In the genomic region with DNA sequence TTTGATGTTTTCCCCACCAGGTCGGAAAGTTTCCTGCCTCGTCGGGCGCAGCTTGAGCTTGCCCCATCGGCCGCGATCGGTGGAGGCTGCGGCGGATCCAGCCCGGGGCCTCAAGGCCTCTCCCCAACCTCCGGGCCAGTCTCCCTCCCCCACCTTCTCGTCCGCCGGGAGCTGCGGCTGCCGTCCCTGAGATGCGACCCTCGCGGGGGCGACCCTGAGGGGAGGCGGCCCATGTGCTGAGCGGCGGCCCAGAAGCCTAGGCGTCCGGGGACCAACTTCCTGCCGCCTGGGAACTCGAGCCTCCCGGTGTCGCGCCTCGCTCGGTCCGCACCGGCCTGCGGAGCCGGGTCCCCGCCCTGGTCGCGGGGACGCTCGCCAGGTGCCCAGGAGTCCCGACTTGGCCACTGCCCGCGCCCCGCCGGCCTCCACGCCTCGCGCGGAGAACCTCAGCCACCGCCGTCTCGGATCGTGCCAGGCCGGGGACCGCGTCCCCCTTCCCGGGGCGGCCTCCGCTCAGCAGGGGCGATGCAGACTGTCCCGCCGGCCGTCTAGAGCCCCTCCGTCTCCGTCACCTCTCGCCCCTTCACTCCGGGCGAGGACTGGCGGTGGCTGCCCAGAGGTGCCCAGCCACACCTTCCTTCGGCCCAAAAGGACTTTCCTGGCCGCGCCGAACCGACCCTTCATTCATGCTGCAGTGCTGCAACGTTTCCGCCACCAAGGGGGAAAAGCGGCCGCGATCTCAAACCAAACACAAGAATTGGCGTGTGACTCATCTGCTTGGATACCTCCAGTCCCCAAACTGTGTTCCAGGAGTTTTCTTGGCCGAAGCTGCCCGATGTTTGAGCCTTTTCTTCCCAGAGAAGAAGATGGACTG, we compare ENCODE assay signal across 8 cellular contexts. TPM values are rescaled to one million over a fixed set of nuclear protein-coding genes. Genes with fewer than 3 reads are reported as not detected.
DNase-seq lines count a peak whose midpoint lies in the region; ATAC-seq and TF ChIP-seq lines count a peak whose summit lies in the region.

No MANE protein-coding gene starts in this region.

- POLR2A ChIA-PET in OCI-LY7 (lab: Charles Lee), result interaction anchor here (0.6 to 1.2 kb wide), 4 partner anchors 11 to 236 kb away, joined by 3 to 9 read pairs (median 4); no protein-coding TSS in a partner anchor

- no peak for TF ChIP-seq POLR2A in GM18505 (IDR thresholded peaks at IDR 0.05; ENCODE audit: borderline replicate concordance, extremely low read depth, insufficient read depth, insufficient read length)
- no peak for TF ChIP-seq POLR2A in transverse colon (IDR thresholded peaks at IDR 0.05)

- H3K9me2 ChIP-seq in OCI-LY7 (ENCODE audit: insufficient read depth, low read length), result no peaks in the 10 kb centered on the region

- H3K4me3 ChIP-seq in OCI-LY7 (ENCODE audit: low read depth, low read length, poor library complexity, severe bottlenecking), result peak overlapping the region; percentile 80
- H3K4me3 ChIP-seq in neuron (ENCODE audit: low read length), result peak overlapping the region; percentile 71
- peak overlapping the region; percentile 83 to 93 (median 93) for H3K4me3 ChIP-seq in transverse colon

- H3K27ac ChIP-seq in OCI-LY7 (ENCODE audit: low read depth, low read length, poor library complexity, severe bottlenecking), result peak overlapping the region; percentile 64
- peak overlapping the region; percentile 91 for H3K27ac ChIP-seq in foreskin keratinocyte
- peak overlapping the region; percentile 89 to 93 (median 92) for H3K27ac ChIP-seq in transverse colon

- WGBS in transverse colon (ENCODE audit: low coverage in 1 of 2), 2 donors, result 1% methylated on average over 32 of the region's 84 CpGs; no CpG with 5 or more reads in 1 of the 2 donors

- peaks cover 21% of the 10 kb centered on the region; the same call in 1 of the 2 replicates for H4K20me1 ChIP-seq in OCI-LY7 (ENCODE audit: insufficient read depth, low read length)

- H3K27me3 ChIP-seq in foreskin keratinocyte (no peaks in the 10 kb centered on the region), neuron (ENCODE audit: insufficient read depth, low read length) (no peaks in the 10 kb centered on the region), transverse colon (no peaks in the 10 kb centered on the region)

- CTCF ChIA-PET in OCI-LY7 (lab: Charles Lee; ENCODE audit: unreplicated experiment), result no interaction called here

- peaks cover 54% of the 10 kb centered on the region for H3K79me2 ChIP-seq in OCI-LY7 (ENCODE audit: insufficient read depth, low read depth, low read length)

- no peak for TF ChIP-seq CTCF in OCI-LY7 (conservative IDR thresholded peaks at IDR 0.05; ENCODE audit: low read length)
- TF ChIP-seq CTCF in foreskin keratinocyte (conservative IDR thresholded peaks at IDR 0.05), result no peak
- no peak for TF ChIP-seq CTCF in transverse colon (IDR thresholded peaks at IDR 0.05)

- no peak for TF ChIP-seq EP300 in transverse colon (IDR thresholded peaks at IDR 0.05; ENCODE audit: low read depth)

- in situ Hi-C loops in transverse colon (cut with MboI; ENCODE audit: low pct_ligation_motif_present in 1 of 4, low pct_unique_long_range_greater_than_20kb in 1 of 4, low sequenced_read_pairs in 3 of 4), result loop anchor here in 1 of 4 donors (10.0 kb wide), 2 partner anchors 62 to 202 kb away; a partner anchor contains a TSS

- no TSS peak for BruUV-seq in OCI-LY7 (replicated peaks; lab: Mats Ljungman, UMichigan)

- H3K36me3 ChIP-seq in OCI-LY7 (ENCODE audit: insufficient read depth, low read length) (peaks cover 46% of the 10 kb centered on the region), neuron (ENCODE audit: insufficient read depth, low read length) (peaks cover 5% of the 10 kb centered on the region), transverse colon (no peaks in the 10 kb centered on the region)

- peak; percentile 28 for ATAC-seq in GM18505 (IDR thresholded peaks at IDR 0.05; ENCODE audit: unreplicated experiment)
- ATAC-seq in HG02798 (IDR thresholded peaks at IDR 0.05; ENCODE audit: poor library complexity, unreplicated experiment), result peak; percentile 22
- ATAC-seq in foreskin keratinocyte, result peak; percentile 22

- intact Hi-C loops in OCI-LY7 (cut with micrococcal nuclease; ENCODE audit: unreplicated experiment) (loop anchor here (1.0 to 5.0 kb wide), 3 partner anchors 64 to 199 kb away; a partner anchor contains a TSS), transverse colon (cut with DNase I; ENCODE audit: low total_unique reads) (loop anchor here (10.0 kb wide), 1 partner anchor 92 kb away; no protein-coding TSS in a partner anchor)

- H3K9me3 ChIP-seq in OCI-LY7 (ENCODE audit: low read length) (no peaks in the 10 kb centered on the region), neuron (ENCODE audit: low read length) (no peaks in the 10 kb centered on the region), transverse colon (no peaks in the 10 kb centered on the region)

- H3K4me2 ChIP-seq in OCI-LY7 (ENCODE audit: low read length), result peak overlapping the region; percentile 78

- H2AFZ ChIP-seq in OCI-LY7 (ENCODE audit: low read length) (peak overlapping the region; percentile 100), neuron (ENCODE audit: low read depth, low read length) (peak overlapping the region; percentile 100)

- DNase-seq in OCI-LY7 (ENCODE audit: low spot score) (peak; percentile 60), activated gamma-delta T cell (lab: John Stamatoyannopoulos, UW) (peak; percentile 37), foreskin keratinocyte (peak in 1 of 2 donors; percentile 52), transverse colon (peak; percentile 35), NCI-H2196 treated with DMSO at 0.1 percent for 48 hours (lab: John Stamatoyannopoulos, UW; ENCODE audit: unreplicated experiment) (no peak)

- H3K4me1 ChIP-seq in OCI-LY7 (ENCODE audit: insufficient read depth, low read length, poor library complexity, severe bottlenecking) (peaks cover 35% of the 10 kb centered on the region), foreskin keratinocyte (peaks cover 30% of the 10 kb centered on the region), neuron (ENCODE audit: insufficient read depth, low read length) (peaks cover 27% of the 10 kb centered on the region), transverse colon (peaks cover 4 to 54% (median 24%) of the 10 kb centered on the region in 4 donors)

RNA-seq across cellular contexts. Expression of a gene that starts 0.7 kb away (rescaled TPM):
- 39.1 and 41.6 TPM in 2 replicates for total RNA-seq in OCI-LY7 (2014; rRNA removed; shearing (Covaris generic))
- total RNA-seq in OCI-LY7 (2022) (68.4 and 71.3 TPM in 2 replicates), foreskin keratinocyte (79.5 and 85.7 TPM in 2 replicates), transverse colon (100 to 1,000 TPM; 111 to 162 (median 119) TPM)
- 19.6 and 22.0 TPM in 2 replicates for polyA plus RNA-seq in foreskin keratinocyte
